Comparison of ENCODE assay signal across 10 cellular contexts in genomic region chr16:3007957-3008748, GRCh38. TPM values are rescaled to one million over a fixed set of nuclear protein-coding genes. Genes with fewer than 3 reads are reported as not detected.
A peak's percentile ranks its signal among the peaks of the same experiment; 100 is the strongest.
DNase-seq lines count a peak whose midpoint lies in the region; ATAC-seq, FAIRE-seq and TF ChIP-seq lines count a peak whose summit lies in the region.
"Had no signal": no experiment of that assay in that cellular context is flagged by ENCODE, and none has a peak within 500 bp of the region (broad histone marks: within the 10 kb centered on the region; RNA-seq: fewer than 3 reads in every experiment).

No MANE protein-coding gene starts in this region.

- TF ChIP-seq POLR2A in endothelial cell of umbilical vein (IDR thresholded peaks at IDR 0.05; ENCODE audit: low read depth, low read length) = no peak
- no peak for TF ChIP-seq POLR2A in spleen (IDR thresholded peaks at IDR 0.05)

- H3K9me3 ChIP-seq in PC-9 (ENCODE audit: insufficient read depth, low read depth) = no peaks in the 10 kb centered on the region
- H3K9me3 ChIP-seq in endothelial cell of umbilical vein (replicated peaks; ENCODE audit: control insufficient read depth, insufficient read depth, low read length) = no peaks in the 10 kb centered on the region
- no peaks in the 10 kb centered on the region for H3K9me3 ChIP-seq in spleen

- dilution Hi-C loops in endothelial cell of umbilical vein (cut with MboI; ENCODE audit: extremely low pct_ligation_motif_present, low sequenced_read_pairs) = no loop called here

- H3K9me1 ChIP-seq in endothelial cell of umbilical vein (replicated peaks; ENCODE audit: control insufficient read depth, extremely low read depth, insufficient read depth, low read length) = no peaks in the 10 kb centered on the region

- no peaks in the 10 kb centered on the region for H3K36me3 Mint-ChIP-seq in activated CD4-positive, alpha-beta T cell treated with anti-CD3 and anti-CD28 coated beads, Interleukin-2, amount 10 ng/mL, durations not matched to agents 24 days and 14 days (ENCODE audit: low read depth)
- H3K36me3 Mint-ChIP-seq: activated naive CD4-positive, alpha-beta T cell treated with anti-CD3 and anti-CD28 coated beads, Interleukin-2, amount 50 U/mL, for 72 hours had no signal

- H3K27ac Mint-ChIP-seq in activated CD4-positive, alpha-beta T cell treated with anti-CD3 and anti-CD28 coated beads, Interleukin-2, amount 10 ng/mL, durations not matched to agents 24 days and 14 days = peak overlapping the region; percentile 43
- H3K27ac Mint-ChIP-seq: activated naive CD4-positive, alpha-beta T cell treated with anti-CD3 and anti-CD28 coated beads, Interleukin-2, amount 50 U/mL, for 72 hours had no signal

- H3K27me3 ChIP-seq in PC-9 (ENCODE audit: insufficient read depth, low read depth) (no peaks in the 10 kb centered on the region), endothelial cell of umbilical vein (ENCODE audit: control insufficient read depth in 2 of 2, insufficient read depth in 2 of 2, low read length in 2 of 2) (peaks cover 14 to 16% of the 10 kb centered on the region in 2 experiments), spleen (replicated peaks in 1 of 7) (peaks cover 0 to 77% (median 21%) of the 10 kb centered on the region in 7 donors)

- H3K36me3 ChIP-seq in PC-9 (ENCODE audit: low read depth) (no peaks in the 10 kb centered on the region), endothelial cell of umbilical vein (ENCODE audit: control insufficient read depth in 2 of 2, extremely low read depth in 1 of 2, insufficient read depth in 2 of 2, low read length in 2 of 2) (no peaks in the 10 kb centered on the region), spleen (no peaks in the 10 kb centered on the region)

- DNase-seq in activated CD4-positive, alpha-beta T cell treated with anti-CD3 and anti-CD28 coated beads, Interleukin-2, amount 10 ng/mL, durations not matched to agents 24 days and 14 days = peak; percentile 73
- no peak for DNase-seq in activated CD4-positive, alpha-beta T cell treated with anti-CD3 and anti-CD28 coated beads, Interleukin-2, amount 50 U/mL, for 48 hours
- DNase-seq in PC-9 = no peak
- DNase-seq in endothelial cell of umbilical vein (ENCODE audit: low read depth, low spot score) = no peak
- DNase-seq in spleen = peak; percentile 88
- DNase-seq in activated effector memory CD4-positive, alpha-beta T cell treated with Interleukin-2 at 50 U/mL for 16 hours = no peak
- DNase-seq in NCI-H1694 treated with DMSO at 0.1 percent for 48 hours (lab: John Stamatoyannopoulos, UW) = no peak
- DNase-seq: PC-3 had no signal

- H3K4me3 ChIP-seq in PC-9 (no peak overlapping the region), endothelial cell of umbilical vein (replicated peaks in 1 of 3; ENCODE audit: insufficient read depth in 1 of 3, low read depth in 1 of 3, low read length in 3 of 3) (no peak overlapping the region), spleen (peak overlapping the region in 4 of 8 donors; percentile 16 to 59 (median 23))

- H3K79me2 ChIP-seq in PC-9 (ENCODE audit: low read depth) (peaks cover 12% of the 10 kb centered on the region; the same call in 1 of the 2 replicates), endothelial cell of umbilical vein (ENCODE audit: control insufficient read depth, insufficient read depth, low read length) (no peaks in the 10 kb centered on the region)

- H3K9ac ChIP-seq in endothelial cell of umbilical vein (replicated peaks; ENCODE audit: extremely low read depth, insufficient read depth, low read length) = no peak overlapping the region

- H2AFZ ChIP-seq in PC-9 (no peak overlapping the region), endothelial cell of umbilical vein (ENCODE audit: low read depth, low read length) (peak overlapping the region; percentile 77)

- H3K27me3 Mint-ChIP-seq in activated CD4-positive, alpha-beta T cell treated with anti-CD3 and anti-CD28 coated beads, Interleukin-2, amount 10 ng/mL, durations not matched to agents 24 days and 14 days = peaks cover 19% of the 10 kb centered on the region

- no peaks in the 10 kb centered on the region for H3K9me2 ChIP-seq in PC-9 (ENCODE audit: insufficient read depth)

- H3K4me3 Mint-ChIP-seq in activated CD4-positive, alpha-beta T cell treated with anti-CD3 and anti-CD28 coated beads, Interleukin-2, amount 10 ng/mL, durations not matched to agents 24 days and 14 days = peak overlapping the region; percentile 64

- intact Hi-C loops in activated CD4-positive, alpha-beta T cell treated with anti-CD3 and anti-CD28 coated beads, Interleukin-2, amount 10 ng/mL, durations not matched to agents 24 days and 14 days (cut with micrococcal nuclease) = no loop called here
- intact Hi-C loops in PC-9 (cut with micrococcal nuclease; ENCODE audit: unreplicated experiment) = no loop called here
- intact Hi-C loops in endothelial cell of umbilical vein (cut with micrococcal nuclease) = no loop called here
- intact Hi-C loops in spleen (cut with DNase I; ENCODE audit: low total_unique reads) = no loop called here

- BruUV-seq in PC-9 (replicated peaks; lab: Mats Ljungman, UMichigan) (no TSS peak), endothelial cell of umbilical vein (replicated peaks; lab: Mats Ljungman, UMichigan) (no TSS peak)

- FAIRE-seq in endothelial cell of umbilical vein (lab: Jason Lieb, UNC) = no peak

- peak overlapping the region; percentile 67 for H3K27ac ChIP-seq in PC-9
- H3K27ac ChIP-seq in endothelial cell of umbilical vein (ENCODE audit: insufficient read depth, low read depth, low read length) = no peak overlapping the region
- peak overlapping the region in 7 of 8 donors; percentile 55 to 92 (median 83) for H3K27ac ChIP-seq in spleen

- ATAC-seq in HG03571 (IDR thresholded peaks at IDR 0.05; ENCODE audit: unreplicated experiment) = no peak
- ATAC-seq: activated naive CD4-positive, alpha-beta T cell treated with anti-CD3 and anti-CD28 coated beads, Interleukin-2, amount 50 U/mL, for 72 hours; PC-3 had no signal

- CTCF ChIA-PET in PC-9 (lab: Charles Lee) (interaction anchor here (0.7 to 1.1 kb wide), 2 partner anchors 13 to 16 kb away, joined by 3 to 6 read pairs; no protein-coding TSS in a partner anchor), endothelial cell of umbilical vein (lab: Charles Lee) (interaction anchor here (1.7 to 1.8 kb wide), 3 partner anchors 12 to 24 kb away, joined by 6 to 10 read pairs (median 8); partner anchors contain the start of gene TNFRSF12A)

- H4K20me1 ChIP-seq in PC-9 (ENCODE audit: insufficient read depth) = no peaks in the 10 kb centered on the region
- H4K20me1 ChIP-seq in endothelial cell of umbilical vein (replicated peaks; ENCODE audit: control insufficient read depth, extremely low read depth, insufficient read depth, low read length) = no peaks in the 10 kb centered on the region

- no peak for TF ChIP-seq CTCF in PC-9 (conservative IDR thresholded peaks at IDR 0.05)
- no peak for TF ChIP-seq CTCF in endothelial cell of umbilical vein (IDR thresholded peaks at IDR 0.05; ENCODE audit: extremely low read depth in 1 of 2, insufficient read depth in 1 of 2, low read depth in 1 of 2, low read length in 2 of 2)
- no peak for TF ChIP-seq CTCF in spleen (IDR thresholded peaks at IDR 0.05 in 8 of 11, conservative IDR thresholded peaks at IDR 0.05 in 3 of 11)

- POLR2A ChIA-PET in PC-9 (lab: Charles Lee; ENCODE audit: unreplicated experiment) = interaction anchor here (0.6 kb wide), 1 partner anchor 15 kb away, joined by 3 read pairs; no protein-coding TSS in a partner anchor
- POLR2A ChIA-PET in endothelial cell of umbilical vein (lab: Charles Lee) = interaction anchor here (1.8 kb wide), 1 partner anchor 12 kb away, joined by 11 read pairs; the partner anchor contains the start of gene TNFRSF12A

- H3K4me1 Mint-ChIP-seq in activated CD4-positive, alpha-beta T cell treated with anti-CD3 and anti-CD28 coated beads, Interleukin-2, amount 10 ng/mL, durations not matched to agents 24 days and 14 days = peaks cover 25% of the 10 kb centered on the region

- H3K4me2 ChIP-seq in PC-9 = peak overlapping the region; percentile 72
- peak overlapping the region; percentile 50 for H3K4me2 ChIP-seq in endothelial cell of umbilical vein (ENCODE audit: insufficient read depth, low read length)

- 4 to 9% (median 7%) methylated on average over 16 to 17 of the region's 17 CpGs for WGBS in spleen, 5 donors

- H3K4me1 ChIP-seq in PC-9 (replicated peaks; ENCODE audit: insufficient read depth) (peaks cover 74% of the 10 kb centered on the region), endothelial cell of umbilical vein (ENCODE audit: control insufficient read depth, extremely low read depth, insufficient read depth, low read length) (peaks cover 16% of the 10 kb centered on the region), spleen (peaks cover 18 to 75% (median 44%) of the 10 kb centered on the region in 6 donors)

- peaks cover 62% of the 10 kb centered on the region for H3F3A ChIP-seq in PC-9 (ENCODE audit: insufficient read depth, low read depth)

- H3K9me3 Mint-ChIP-seq in activated CD4-positive, alpha-beta T cell treated with anti-CD3 and anti-CD28 coated beads, Interleukin-2, amount 10 ng/mL, durations not matched to agents 24 days and 14 days = no peaks in the 10 kb centered on the region
- H3K9me3 Mint-ChIP-seq: activated naive CD4-positive, alpha-beta T cell treated with anti-CD3 and anti-CD28 coated beads, Interleukin-2, amount 50 U/mL, for 72 hours had no signal

RNA-seq across cellular contexts. Expression of gene CLDN9, which starts 4.6 kb away (rescaled TPM):
- not detected in 2 replicates for total RNA-seq in activated CD4-positive, alpha-beta T cell treated with anti-CD3 and anti-CD28 coated beads, Interleukin-2, amount 10 ng/mL, durations not matched to agents 24 days and 14 days
- 14.3 and 16.4 TPM in 2 replicates for total RNA-seq in PC-9 (2021)
- total RNA-seq in endothelial cell of umbilical vein = not detected in 2 replicates
- 0.06 TPM in 1 of 2 replicates, not detected in the other for polyA plus RNA-seq in endothelial cell of umbilical vein
- polyA plus RNA-seq in endothelial cell of umbilical vein (2011; cell fraction: cytosol; rRNA removed) = not detected in 2 replicates
- polyA plus RNA-seq in endothelial cell of umbilical vein (2011; cell fraction: nucleus; rRNA removed) = 0.07 TPM in 1 of 2 replicates, not detected in the other
- polyA plus RNA-seq in endothelial cell of umbilical vein (2012) = not detected in 2 replicates
- not detected in 2 replicates for polyA minus RNA-seq in endothelial cell of umbilical vein
- not detected for polyA minus RNA-seq in endothelial cell of umbilical vein (2011; cell fraction: cytosol; rRNA and poly(A)+ RNA removed)
- 0.19 TPM in 1 of 2 replicates, not detected in the other for polyA minus RNA-seq in endothelial cell of umbilical vein (2011; cell fraction: nucleus; rRNA and poly(A)+ RNA removed)
- total RNA-seq in spleen = 1 to 10 TPM in 2 of 7 donors, under 1 TPM in 5; 0.24 to 1.7 (median 0.56) TPM
- polyA plus RNA-seq in spleen = under 1 TPM; 0.06 to 0.37 (median 0.16) TPM

RNA-seq across cellular contexts. Expression of gene CLDN6, which starts 9.8 kb away (rescaled TPM):
- total RNA-seq in activated CD4-positive, alpha-beta T cell treated with anti-CD3 and anti-CD28 coated beads, Interleukin-2, amount 10 ng/mL, durations not matched to agents 24 days and 14 days = not detected in 2 replicates
- total RNA-seq in PC-9 (2021) (0.26 and 0.38 TPM in 2 replicates), endothelial cell of umbilical vein (not detected in 2 replicates), spleen (not detected)
- polyA plus RNA-seq in endothelial cell of umbilical vein (0.28 and 0.80 TPM in 2 replicates), spleen (not detected)
- polyA plus RNA-seq in endothelial cell of umbilical vein (2011; cell fraction: cytosol; rRNA removed) = 0.04 and 0.14 TPM in 2 replicates
- polyA plus RNA-seq in endothelial cell of umbilical vein (2011; cell fraction: nucleus; rRNA removed) = not detected in 2 replicates
- 0.12 and 0.25 TPM in 2 replicates for polyA plus RNA-seq in endothelial cell of umbilical vein (2012)
- polyA minus RNA-seq in endothelial cell of umbilical vein = not detected in 2 replicates
- not detected for polyA minus RNA-seq in endothelial cell of umbilical vein (2011; cell fraction: cytosol; rRNA and poly(A)+ RNA removed)
- not detected in 2 replicates for polyA minus RNA-seq in endothelial cell of umbilical vein (2011; cell fraction: nucleus; rRNA and poly(A)+ RNA removed)
- total RNA-seq: activated naive CD4-positive, alpha-beta T cell treated with anti-CD3 and anti-CD28 coated beads, Interleukin-2, amount 50 U/mL, for 72 hours; PC-3 had no signal

RNA-seq across cellular contexts. Expression of gene TNFRSF12A, which starts 12.0 kb away (rescaled TPM):
- 7.3 TPM in 2 replicates for total RNA-seq in activated CD4-positive, alpha-beta T cell treated with anti-CD3 and anti-CD28 coated beads, Interleukin-2, amount 10 ng/mL, durations not matched to agents 24 days and 14 days
- total RNA-seq in PC-9 (2021) (226 and 242 TPM in 2 replicates), endothelial cell of umbilical vein (162 and 169 TPM in 2 replicates), spleen (10 to 100 TPM in 3 of 7 donors, 1 to 10 TPM in 4; 2.0 to 26.1 (median 7.5) TPM)
- polyA plus RNA-seq in endothelial cell of umbilical vein (187 and 248 TPM in 2 replicates), spleen (10 to 100 TPM in 1 of 3 donors, 1 to 10 TPM in 2; 7.7 to 16.5 (median 8.3) TPM)
- 119 and 157 TPM in 2 replicates for polyA plus RNA-seq in endothelial cell of umbilical vein (2011; cell fraction: cytosol; rRNA removed)
- 103 and 106 TPM in 2 replicates for polyA plus RNA-seq in endothelial cell of umbilical vein (2011; cell fraction: nucleus; rRNA removed)
- 91.5 and 114 TPM in 2 replicates for polyA plus RNA-seq in endothelial cell of umbilical vein (2012)
- polyA minus RNA-seq in endothelial cell of umbilical vein = 53.8 and 61.2 TPM in 2 replicates
- polyA minus RNA-seq in endothelial cell of umbilical vein (2011; cell fraction: cytosol; rRNA and poly(A)+ RNA removed) = 98.9 TPM
- polyA minus RNA-seq in endothelial cell of umbilical vein (2011; cell fraction: nucleus; rRNA and poly(A)+ RNA removed) = 26.0 and 39.8 TPM in 2 replicates

RNA-seq across cellular contexts. Expression of gene HCFC1R1, which starts 15.6 kb away (rescaled TPM):
- total RNA-seq in activated CD4-positive, alpha-beta T cell treated with anti-CD3 and anti-CD28 coated beads, Interleukin-2, amount 10 ng/mL, durations not matched to agents 24 days and 14 days = 29.4 TPM in 2 replicates
- total RNA-seq in PC-9 (2021) (118 and 186 TPM in 2 replicates), endothelial cell of umbilical vein (25.8 and 28.7 TPM in 2 replicates), spleen (10 to 100 TPM; 15.5 to 30.8 (median 21.6) TPM)
- polyA plus RNA-seq in endothelial cell of umbilical vein (49.3 and 64.5 TPM in 2 replicates), spleen (10 to 100 TPM; 60.5 to 74.5 (median 62.8) TPM)
- polyA plus RNA-seq in endothelial cell of umbilical vein (2011; cell fraction: cytosol; rRNA removed) = 29.6 and 40.3 TPM in 2 replicates
- polyA plus RNA-seq in endothelial cell of umbilical vein (2011; cell fraction: nucleus; rRNA removed) = 10.0 and 14.6 TPM in 2 replicates
- 39.2 and 59.0 TPM in 2 replicates for polyA plus RNA-seq in endothelial cell of umbilical vein (2012)
- polyA minus RNA-seq in endothelial cell of umbilical vein = 8.9 and 19.0 TPM in 2 replicates
- 39.6 TPM for polyA minus RNA-seq in endothelial cell of umbilical vein (2011; cell fraction: cytosol; rRNA and poly(A)+ RNA removed)
- 3.5 and 4.7 TPM in 2 replicates for polyA minus RNA-seq in endothelial cell of umbilical vein (2011; cell fraction: nucleus; rRNA and poly(A)+ RNA removed)

RNA-seq across cellular contexts. Expression of gene THOC6, which starts 15.7 kb away (rescaled TPM):
- 55.3 and 57.0 TPM in 2 replicates for total RNA-seq in activated CD4-positive, alpha-beta T cell treated with anti-CD3 and anti-CD28 coated beads, Interleukin-2, amount 10 ng/mL, durations not matched to agents 24 days and 14 days
- 69.9 and 109 TPM in 2 replicates for total RNA-seq in PC-9 (2021)
- total RNA-seq in endothelial cell of umbilical vein = 23.9 and 24.1 TPM in 2 replicates
- polyA plus RNA-seq in endothelial cell of umbilical vein = 36.9 and 39.3 TPM in 2 replicates
- polyA plus RNA-seq in endothelial cell of umbilical vein (2011; cell fraction: cytosol; rRNA removed) = 22.8 and 26.8 TPM in 2 replicates
- polyA plus RNA-seq in endothelial cell of umbilical vein (2011; cell fraction: nucleus; rRNA removed) = 87.1 and 88.5 TPM in 2 replicates
- polyA plus RNA-seq in endothelial cell of umbilical vein (2012) = 20.0 and 23.2 TPM in 2 replicates
- polyA minus RNA-seq in endothelial cell of umbilical vein = 20.0 and 24.7 TPM in 2 replicates
- 40.6 TPM for polyA minus RNA-seq in endothelial cell of umbilical vein (2011; cell fraction: cytosol; rRNA and poly(A)+ RNA removed)
- polyA minus RNA-seq in endothelial cell of umbilical vein (2011; cell fraction: nucleus; rRNA and poly(A)+ RNA removed) = 11.1 and 13.9 TPM in 2 replicates
- total RNA-seq in spleen = 10 to 100 TPM; 19.3 to 30.4 (median 26.3) TPM
- polyA plus RNA-seq in spleen = 10 to 100 TPM; 40.7 to 57.2 (median 41.0) TPM

Comparison
In these comparisons a context has a peak if more than half of its experiments do, and no peak if none do; other contexts are left out.
1. DNase-seq: peak in activated CD4-positive, alpha-beta T cell treated with anti-CD3 and anti-CD28 coated beads, Interleukin-2, amount 10 ng/mL, durations not matched to agents 24 days and 14 days (single experiment) and spleen (single experiment); none in activated CD4-positive, alpha-beta T cell treated with anti-CD3 and anti-CD28 coated beads, Interleukin-2, amount 50 U/mL, for 48 hours (0 of 2), PC-9 (0 of 2), endothelial cell of umbilical vein (single experiment), activated effector memory CD4-positive, alpha-beta T cell treated with Interleukin-2 at 50 U/mL for 16 hours (single experiment) and NCI-H1694 treated with DMSO at 0.1 percent for 48 hours (single experiment).